In genomic region chr1:30750751-30751291, GRCh38 we compare ENCODE assay signal across 11 cellular contexts. TPM values are rescaled to one million over a fixed set of nuclear protein-coding genes. Genes with fewer than 3 reads are reported as not detected.
DNase-seq lines count a peak whose midpoint lies in the region; ATAC-seq and TF ChIP-seq lines count a peak whose summit lies in the region.
"Had no signal": no experiment of that assay in that cellular context is flagged by ENCODE, and none has a peak within 500 bp of the region (broad histone marks: within the 10 kb centered on the region; RNA-seq: fewer than 3 reads in every experiment).

No MANE protein-coding gene starts in this region.

- POLR2A ChIA-PET in RWPE1 (lab: Yijun Ruan, JAX; ENCODE audit: low non-redundant PET): no interaction called here

- H3K4me2 ChIP-seq in BLaER1 treated with 17β-estradiol and CSF1 and Interleukin-3, amounts not matched to agents 10 nM and 100 nM: peak overlapping the region; percentile 91 to 98 (median 95)

- peaks cover 62 to 92% (median 78%) of the 10 kb centered on the region in 11 experiments for H3K36me3 ChIP-seq in BLaER1 treated with 17β-estradiol and CSF1 and Interleukin-3, amounts not matched to agents 10 nM and 100 nM
- H3K36me3 ChIP-seq in SJCRH30: no peaks in the 10 kb centered on the region
- H3K36me3 ChIP-seq: BE2C had no signal

- H3K4me1 ChIP-seq in BLaER1 treated with 17β-estradiol and CSF1 and Interleukin-3, amounts not matched to agents 10 nM and 100 nM: peaks cover 82 to 96% (median 91%) of the 10 kb centered on the region in 10 experiments
- H3K4me1 ChIP-seq in SJCRH30: peaks cover 37% of the 10 kb centered on the region
- H3K4me1 ChIP-seq: BE2C had no signal

- H3K9ac ChIP-seq in BLaER1 treated with 17β-estradiol and CSF1 and Interleukin-3, amounts not matched to agents 10 nM and 100 nM: peak overlapping the region; percentile 95 to 99 (median 99)

- peak overlapping the region; percentile 65 to 100 (median 99); a peak in 21 of 22 replicates for H3K27ac ChIP-seq in BLaER1 treated with 17β-estradiol and CSF1 and Interleukin-3, amounts not matched to agents 10 nM and 100 nM
- H3K27ac ChIP-seq in RWPE1: peak overlapping the region; percentile 81
- H3K27ac ChIP-seq in SJCRH30: no peak overlapping the region

- no peak for TF ChIP-seq CTCF in RWPE1 (conservative IDR thresholded peaks at IDR 0.05; ENCODE audit: low read depth)

- H3K27me3 ChIP-seq in BLaER1 treated with 17β-estradiol and CSF1 and Interleukin-3, amounts not matched to agents 10 nM and 100 nM: no peaks in the 10 kb centered on the region
- H3K27me3 ChIP-seq in SJCRH30: no peaks in the 10 kb centered on the region
- H3K27me3 ChIP-seq: BE2C had no signal

- peak overlapping the region; percentile 5 to 97 (median 91); a peak in 19 of 20 replicates for H3K4me3 ChIP-seq in BLaER1 treated with 17β-estradiol and CSF1 and Interleukin-3, amounts not matched to agents 10 nM and 100 nM
- no peak overlapping the region for H3K4me3 ChIP-seq in SJCRH30

- peak; percentile 46 for TF ChIP-seq POLR2A in GM19099 (IDR thresholded peaks at IDR 0.05; ENCODE audit: extremely low read depth, insufficient read length, low read depth)

- H4K20me1 ChIP-seq in BLaER1 treated with 17β-estradiol and CSF1 and Interleukin-3, amounts not matched to agents 10 nM and 100 nM: peaks cover 70 to 100% (median 99%) of the 10 kb centered on the region in 11 experiments

- H3K9me3 ChIP-seq in BLaER1 treated with 17β-estradiol and CSF1 and Interleukin-3, amounts not matched to agents 10 nM and 100 nM (replicated peaks in 1 of 11): no peaks in the 10 kb centered on the region
- H3K9me3 ChIP-seq in SJCRH30 (replicated peaks): no peaks in the 10 kb centered on the region
- H3K9me3 ChIP-seq: BE2C had no signal

- CTCF ChIA-PET in RWPE1 (lab: Yijun Ruan, JAX): no interaction called here

- no peak for DNase-seq in RWPE1 (ENCODE audit: low spot score)
- no peak for DNase-seq in putamen (ENCODE audit: low spot score)
- DNase-seq in pons (ENCODE audit: low spot score): no peak
- DNase-seq in SJCRH30: no peak
- no peak for DNase-seq in inferior parietal cortex (ENCODE audit: extremely low spot score)
- DNase-seq: BE2C; effector CD8-positive, alpha-beta T cell; H9 had no signal

- ATAC-seq in esophagus mucosa: peak; percentile 40

RNA-seq across cellular contexts. Expression of gene LAPTM5, which starts 6.8 kb away (rescaled TPM):
- total RNA-seq in esophagus mucosa: 9.1 TPM
- 31.5 and 34.9 TPM in 2 replicates for total RNA-seq in SJCRH30 (2014; rRNA removed; shearing (Covaris generic))

RNA-seq across cellular contexts. Expression of gene MATN1, which starts 27.4 kb away (rescaled TPM):
- total RNA-seq in esophagus mucosa: not detected
- 0.47 and 0.89 TPM in 2 replicates for total RNA-seq in SJCRH30 (2014; rRNA removed; shearing (Covaris generic))
- total RNA-seq: H9 had no signal
